22 cellular contexts compared by ENCODE assay signal in genomic region chr3:43156812-43157455, GRCh38.
"Had no signal": no experiment of that assay in that cellular context is flagged by ENCODE, and none has a peak within 500 bp of the region (broad histone marks: within the 10 kb centered on the region; RNA-seq: fewer than 3 reads in every experiment).

No MANE protein-coding gene starts in this region.

- H3K27ac ChIP-seq: colonic mucosa, esophagus squamous epithelium, lower lobe of right lung, ovary, psoas muscle, sigmoid colon, stomach, tibial artery, upper lobe of left lung had no signal

- H3K4me1 ChIP-seq: colonic mucosa had no signal

- H3K36me3 ChIP-seq: colonic mucosa, esophagus squamous epithelium, lower lobe of right lung, ovary, sigmoid colon, stomach, tibial artery, upper lobe of left lung had no signal

- ATAC-seq: left ventricle myocardium superior; lower lobe of right lung; natural killer cell; psoas muscle; right cardiac atrium; stimulated activated effector memory CD8-positive, alpha-beta T cell treated with anti-CD3 and anti-CD28 coated beads, Interleukin-12 subunit alpha, Interleukin-12 subunit beta, amount 100 ng/mL, for 72 hours had no signal

- H3K27ac Mint-ChIP-seq: dendritic cell treated with granulocyte-macrophage colony-stimulating factor and Interleukin-4, amounts not matched to agents 40 ng/mL and 50 ng/mL, for 4 days; natural killer cell; stimulated activated effector memory CD8-positive, alpha-beta T cell treated with anti-CD3 and anti-CD28 coated beads, Interleukin-12 subunit alpha, Interleukin-12 subunit beta, amount 100 ng/mL, for 72 hours had no signal

- H3K9me3 ChIP-seq: colonic mucosa, esophagus squamous epithelium, lower lobe of right lung, ovary, psoas muscle, sigmoid colon, stomach, tibial artery, upper lobe of left lung had no signal

- DNase-seq: colonic mucosa; effector CD8-positive, alpha-beta T cell; esophagus squamous epithelium; foreskin melanocyte; hypothalamus; left ventricle myocardium superior; lower lobe of right lung; natural killer cell; occipital lobe; ovary; posterior cingulate gyrus; psoas muscle; right cardiac atrium; sigmoid colon; stimulated activated CD4-positive, alpha-beta T cell treated with anti-CD3 and anti-CD28 coated beads, Interleukin-2, amount 100 ng/mL, for 24 hours; stimulated activated CD4-positive, alpha-beta T cell treated with anti-CD3 and anti-CD28 coated beads, Interleukin-4, amount 100 ng/mL, for 24 hours; stimulated activated naive CD4-positive, alpha-beta T cell treated with Interleukin-2 at 50 U/mL for 16 hours; stomach; tibial artery; upper lobe of left lung had no signal

- H3K9me3 Mint-ChIP-seq: dendritic cell treated with granulocyte-macrophage colony-stimulating factor and Interleukin-4, amounts not matched to agents 40 ng/mL and 50 ng/mL, for 4 days; natural killer cell; stimulated activated effector memory CD8-positive, alpha-beta T cell treated with anti-CD3 and anti-CD28 coated beads, Interleukin-12 subunit alpha, Interleukin-12 subunit beta, amount 100 ng/mL, for 72 hours had no signal

- H3K36me3 Mint-ChIP-seq: natural killer cell; stimulated activated effector memory CD8-positive, alpha-beta T cell treated with anti-CD3 and anti-CD28 coated beads, Interleukin-12 subunit alpha, Interleukin-12 subunit beta, amount 100 ng/mL, for 72 hours had no signal

- H3K27me3 ChIP-seq: colonic mucosa, ovary, sigmoid colon, stomach, tibial artery, upper lobe of left lung had no signal

- H3K4me3 ChIP-seq: colonic mucosa, esophagus squamous epithelium, lower lobe of right lung, ovary, psoas muscle, sigmoid colon, stomach, tibial artery, upper lobe of left lung had no signal

- H3K4me3 Mint-ChIP-seq: dendritic cell treated with granulocyte-macrophage colony-stimulating factor and Interleukin-4, amounts not matched to agents 40 ng/mL and 50 ng/mL, for 4 days; natural killer cell; stimulated activated effector memory CD8-positive, alpha-beta T cell treated with anti-CD3 and anti-CD28 coated beads, Interleukin-12 subunit alpha, Interleukin-12 subunit beta, amount 100 ng/mL, for 72 hours had no signal
